9 cellular contexts compared by ENCODE assay signal in the genomic region with DNA sequence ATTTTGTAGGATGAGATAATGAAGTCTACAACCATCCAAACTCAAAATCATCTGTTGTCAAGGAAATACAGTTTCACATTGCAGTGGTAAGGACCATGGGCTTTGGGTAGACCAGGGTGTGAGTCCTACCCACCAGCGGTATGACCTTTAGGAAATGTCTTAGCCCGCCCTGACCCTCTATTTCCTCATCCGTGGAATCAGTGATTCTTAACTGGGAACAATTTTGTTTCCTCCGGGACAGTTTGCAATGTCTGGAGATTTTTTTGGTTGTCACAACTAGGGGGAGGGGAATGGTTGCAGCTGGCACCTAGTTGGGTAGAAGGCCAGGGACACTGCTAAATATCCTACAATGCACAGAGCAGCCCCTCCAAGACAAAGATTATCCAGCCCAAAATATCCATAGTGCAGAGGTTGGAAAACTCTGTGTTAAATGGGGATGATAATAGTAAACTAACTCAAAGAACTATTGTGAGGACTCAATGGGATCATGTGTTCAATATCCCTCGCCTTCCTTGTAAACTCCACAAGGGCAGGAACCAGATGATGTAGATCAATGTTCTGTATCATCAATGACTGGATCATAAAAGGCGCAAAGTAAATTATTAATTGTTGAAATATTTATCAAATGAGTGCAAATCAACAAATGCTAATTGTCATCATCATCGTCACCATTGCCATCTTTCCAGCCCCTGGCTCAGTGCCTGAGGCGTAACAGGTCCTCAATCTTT. TPM values are rescaled to one million over a fixed set of nuclear protein-coding genes. Genes with fewer than 3 reads are reported as not detected.
DNase-seq lines count a peak whose midpoint lies in the region; ATAC-seq, FAIRE-seq and TF ChIP-seq lines count a peak whose summit lies in the region.
"Had no signal": no experiment of that assay in that cellular context is flagged by ENCODE, and none has a peak within 500 bp of the region (broad histone marks: within the 10 kb centered on the region; RNA-seq: fewer than 3 reads in every experiment).

No MANE protein-coding gene starts in this region.

- H3K9me3 ChIP-seq in A549 (peaks cover 13% of the 10 kb centered on the region), body of pancreas (no peaks in the 10 kb centered on the region), HepG2 (ENCODE audit: low read length) (no peaks in the 10 kb centered on the region)

- peak overlapping the region; percentile 74 for H3K4me2 ChIP-seq in A549
- H3K4me2 ChIP-seq in HepG2 (ENCODE audit: low read depth, low read length) = peak overlapping the region; percentile 93

- no peak for TF ChIP-seq CTCF in A549 (IDR thresholded peaks at IDR 0.05)
- TF ChIP-seq CTCF in body of pancreas (IDR thresholded peaks at IDR 0.05) = no peak
- TF ChIP-seq CTCF in HepG2 (CRISPR knock-in tag; IDR thresholded peaks at IDR 0.05) = no peak
- TF ChIP-seq CTCF in foreskin keratinocyte (conservative IDR thresholded peaks at IDR 0.05) = no peak

- 6% methylated on average over 8 of the region's 8 CpGs for WGBS in A549 (ENCODE audit: missing lambda C conversion rate)
- 60 to 68% methylated on average over 8 of the region's 8 CpGs for WGBS in body of pancreas, 2 donors
- 33% methylated on average over 8 of the region's 8 CpGs for WGBS in HepG2 (ENCODE audit: low lambda C conversion rate)

- CTCF ChIA-PET in A549 (lab: Yijun Ruan, JAX) = interaction anchor here (1.3 to 2.4 kb wide), 2 partner anchors 66 to 323 kb away, joined by 3 to 11 read pairs; no protein-coding TSS in a partner anchor
- CTCF ChIA-PET in HepG2 (lab: Yijun Ruan, JAX; ENCODE audit: low intra/inter-chr PET ratio, low total read pairs) = no interaction called here

- H3K27me3 Mint-ChIP-seq in effector memory CD8-positive, alpha-beta T cell = peaks cover 7 to 28% of the 10 kb centered on the region in 2 donors

- no TSS peak for BruUV-seq in HepG2 (replicated peaks; lab: Mats Ljungman, UMichigan)

- H3K36me3 ChIP-seq in body of pancreas (replicated peaks in 1 of 2; ENCODE audit: insufficient read depth in 1 of 2, low read depth in 2 of 2) = no peaks in the 10 kb centered on the region
- H3K36me3 ChIP-seq in HepG2 (replicated peaks in 1 of 2; ENCODE audit: control insufficient read depth in 1 of 2, insufficient read depth in 2 of 2, low read length in 2 of 2) = no peaks in the 10 kb centered on the region
- no peaks in the 10 kb centered on the region for H3K36me3 ChIP-seq in rectal smooth muscle tissue (ENCODE audit: control insufficient read depth, insufficient read depth, low read length)

- H2AFZ ChIP-seq in HepG2 (ENCODE audit: low read length) = peak overlapping the region; percentile 59

- TF ChIP-seq EP300 in A549 (IDR thresholded peaks at IDR 0.05) (no peak), HepG2 (IDR thresholded peaks at IDR 0.05; ENCODE audit: low read depth in 2 of 2, low read length in 2 of 2) (no peak), HepG2 (CRISPR knock-in tag; IDR thresholded peaks at IDR 0.05; ENCODE audit: borderline replicate concordance) (no peak)

- H3K4me3 ChIP-seq in A549 (peak overlapping the region; percentile 9; the same call in 2 of the 3 replicates), body of pancreas (no peak overlapping the region), HepG2 (replicated peaks in 1 of 3; ENCODE audit: insufficient read depth in 1 of 3, low read depth in 2 of 3, low read length in 3 of 3) (peak overlapping the region in 2 of 3 experiments; percentile 33 to 56; a peak in 4 of 6 replicates), rectal smooth muscle tissue (ENCODE audit: low read length) (no peak overlapping the region)

- H3K9me3 Mint-ChIP-seq in effector memory CD8-positive, alpha-beta T cell = no peaks in the 10 kb centered on the region

- H3K4me1 Mint-ChIP-seq in effector memory CD8-positive, alpha-beta T cell (ENCODE audit: low read depth in 2 of 2) = no peaks in the 10 kb centered on the region

- in situ Hi-C loops in HepG2 (cut with HindIII; ENCODE audit: extremely low pct_ligation_motif_present, low pct_unique_long_range_greater_than_20kb) = loop anchor here (25.0 kb wide), 2 partner anchors 329 to 479 kb away; partner anchors contain the start of gene PPTC7

- peak overlapping the region in 1 of 2 donors; percentile 48 for H3K27ac Mint-ChIP-seq in effector memory CD8-positive, alpha-beta T cell

- no peaks in the 10 kb centered on the region for H4K20me1 ChIP-seq in HepG2 (ENCODE audit: insufficient read depth, low read length)

- TF ChIP-seq RAD21 in A549 (conservative IDR thresholded peaks at IDR 0.05 in 1 of 2, IDR thresholded peaks at IDR 0.05 in 1 of 2) = no peak
- TF ChIP-seq RAD21 in HepG2 (CRISPR knock-in tag; IDR thresholded peaks at IDR 0.05) = no peak

- FAIRE-seq in A549 (lab: Jason Lieb, UNC) = no peak
- no peak for FAIRE-seq in HepG2 (lab: Jason Lieb, UNC)

- no peaks in the 10 kb centered on the region for H3K27me3 ChIP-seq in body of pancreas
- H3K27me3 ChIP-seq in HepG2 (ENCODE audit: control insufficient read depth in 1 of 2, insufficient read depth in 2 of 2, low read length in 2 of 2) = no peaks in the 10 kb centered on the region
- H3K27me3 ChIP-seq in rectal smooth muscle tissue (ENCODE audit: control insufficient read depth, insufficient read depth, low read length) = no peaks in the 10 kb centered on the region
- no peaks in the 10 kb centered on the region for H3K27me3 ChIP-seq in foreskin keratinocyte

- no peaks in the 10 kb centered on the region for H3K79me2 ChIP-seq in HepG2 (ENCODE audit: insufficient read depth, low read length)

- no peak overlapping the region for H3K4me3 Mint-ChIP-seq in effector memory CD8-positive, alpha-beta T cell

- TF ChIP-seq POLR2A in A549 (IDR thresholded peaks at IDR 0.05; ENCODE audit: low read length) (no peak), body of pancreas (IDR thresholded peaks at IDR 0.05) (no peak), HepG2 (IDR thresholded peaks at IDR 0.05; ENCODE audit: insufficient read depth in 1 of 2, low read depth in 2 of 2, low read length in 2 of 2) (no peak)

- intact Hi-C loops in body of pancreas (cut with DNase I) (no loop called here), HepG2 (cut with micrococcal nuclease; ENCODE audit: unreplicated experiment) (loop anchor here (10.0 kb wide), 1 partner anchor 86 kb away; no protein-coding TSS in a partner anchor)

- no peaks in the 10 kb centered on the region for H3K36me3 Mint-ChIP-seq in effector memory CD8-positive, alpha-beta T cell (ENCODE audit: insufficient read depth)
- H3K36me3 Mint-ChIP-seq: activated naive CD4-positive, alpha-beta T cell treated with anti-CD3 and anti-CD28 coated beads, Interleukin-2, amount 50 U/mL, for 72 hours had no signal

- POLR2A ChIA-PET in A549 (lab: Yijun Ruan, JAX) = interaction anchor here (0.9 to 3.0 kb wide), 9 partner anchors 13 to 323 kb away, joined by 3 to 26 read pairs (median 5); partner anchors contain the start of gene IFT81
- POLR2A ChIA-PET in HepG2 (lab: Yijun Ruan, JAX) = interaction anchor here (0.9 kb wide), 1 partner anchor 17 kb away, joined by 3 read pairs; no protein-coding TSS in a partner anchor

- peak overlapping the region; percentile 95 to 96 for H3K27ac ChIP-seq in A549
- H3K27ac ChIP-seq in body of pancreas = peak overlapping the region in 3 of 4 donors; percentile 40 to 64 (median 41)
- peak overlapping the region; percentile 99 for H3K27ac ChIP-seq in HepG2 (ENCODE audit: extremely low read length, insufficient read depth, low read length)
- H3K27ac ChIP-seq in rectal smooth muscle tissue (ENCODE audit: low read depth, low read length) = peak overlapping the region; percentile 81
- H3K27ac ChIP-seq in foreskin keratinocyte = no peak overlapping the region

- H3K9ac ChIP-seq in HepG2 (ENCODE audit: insufficient read depth, low read depth, low read length) (peak overlapping the region; percentile 71), rectal smooth muscle tissue (ENCODE audit: low read length) (no peak overlapping the region)

- peak; percentile 48 to 64 for ATAC-seq in A549
- no peak for ATAC-seq in body of pancreas
- no peak; the same call in 2 of the 3 replicates for ATAC-seq in HepG2
- no peak for ATAC-seq in GM18517 (IDR thresholded peaks at IDR 0.05; ENCODE audit: unreplicated experiment)
- no peak for ATAC-seq in effector memory CD8-positive, alpha-beta T cell (replicated peaks)
- no peak for ATAC-seq in activated CD4-positive, CD25-positive, alpha-beta regulatory T cell treated with anti-CD3 and anti-CD28 coated beads, Interleukin-2, amount 50 U/mL, for 24 hours
- ATAC-seq in foreskin keratinocyte = no peak
- ATAC-seq: activated naive CD4-positive, alpha-beta T cell treated with anti-CD3 and anti-CD28 coated beads, Interleukin-2, amount 50 U/mL, for 72 hours had no signal

- DNase-seq in A549 (ENCODE audit: low read depth in 1 of 2, low spot score in 1 of 2) (peak; percentile 21 to 71), body of pancreas (no peak), HepG2 (ENCODE audit: low spot score) (no peak), foreskin keratinocyte (no peak)
- DNase-seq in effector memory CD8-positive, alpha-beta T cell = no peak

- H3K4me1 ChIP-seq in A549 (peaks cover 57% of the 10 kb centered on the region), body of pancreas (peaks cover 25% of the 10 kb centered on the region), HepG2 (ENCODE audit: insufficient read depth, low read length) (peaks cover 89% of the 10 kb centered on the region), rectal smooth muscle tissue (ENCODE audit: control insufficient read depth, insufficient read depth, low read length) (peaks cover 24% of the 10 kb centered on the region), foreskin keratinocyte (peaks cover 6% of the 10 kb centered on the region)

RNA-seq across cellular contexts. Expression of gene IFT81, which starts 15.7 kb away (rescaled TPM):
- polyA plus RNA-seq in A549 (2011; rRNA removed) (39.7 and 73.4 TPM in 2 replicates), A549 (2017; fragmentation: RNase III; extraction: RNeasy Plus Mini Kit Qiagen cat#74134 plus additional on column Dnase treatment) (40.7 to 41.6 TPM (median 40.7 TPM) in 3 replicates), HepG2 (2011; rRNA removed) (3.1 and 4.2 TPM in 2 replicates), foreskin keratinocyte (4.3 and 4.6 TPM in 2 replicates)
- polyA plus RNA-seq in A549 (2012; cell fraction: cytosol; rRNA removed) = 11.9 and 12.0 TPM in 2 replicates
- polyA plus RNA-seq in A549 (2012; cell fraction: nucleus; rRNA removed) = 6.9 and 9.0 TPM in 2 replicates
- 10.3 and 10.6 TPM in 2 replicates for polyA minus RNA-seq in A549 (2011; rRNA and poly(A)+ RNA removed)
- total RNA-seq in body of pancreas (1 to 10 TPM; 5.2 to 6.3 TPM), HepG2 (2016; rRNA removed; fragmentation: Illumina TruSeq; extraction: Trizol) (13.0 and 13.3 TPM in 2 replicates), foreskin keratinocyte (9.8 TPM in 2 replicates)
- 11.0 and 12.4 TPM in 2 replicates for total RNA-seq in HepG2 (2016; cell fraction: cytosol; rRNA removed; fragmentation: Illumina TruSeq; extraction: Trizol; ENCODE audit: low read depth)
- total RNA-seq in HepG2 (2016; cell fraction: insoluble cytoplasmic fraction; rRNA removed; fragmentation: Illumina TruSeq; extraction: Trizol) = 11.7 and 13.4 TPM in 2 replicates
- 6.8 and 7.4 TPM in 2 replicates for total RNA-seq in HepG2 (2016; cell fraction: membrane; rRNA removed; fragmentation: Illumina TruSeq; extraction: Trizol)
- total RNA-seq in HepG2 (2016; cell fraction: nucleus; rRNA removed; fragmentation: Illumina TruSeq; extraction: Trizol) = 15.0 and 16.9 TPM in 2 replicates
- polyA plus RNA-seq in HepG2 (2011; cell fraction: cytosol; rRNA removed) = 1.2 and 1.5 TPM in 2 replicates
- 7.0 and 7.1 TPM in 2 replicates for polyA plus RNA-seq in HepG2 (2011; cell fraction: nucleus; rRNA removed)
- 4.5 and 5.3 TPM in 2 replicates for polyA plus RNA-seq in HepG2 (2012)
- polyA plus RNA-seq in HepG2 (2016; cell fraction: cytosol; fragmentation: Illumina TruSeq; extraction: Trizol; ENCODE audit: low read depth) = 0.58 and 0.62 TPM in 2 replicates
- polyA plus RNA-seq in HepG2 (2016; cell fraction: insoluble cytoplasmic fraction; fragmentation: Illumina TruSeq; extraction: Trizol; ENCODE audit: low read depth) = 11.3 and 11.5 TPM in 2 replicates
- polyA plus RNA-seq in HepG2 (2016; cell fraction: membrane; fragmentation: Illumina TruSeq; extraction: Trizol; ENCODE audit: low read depth) = 1.2 and 1.8 TPM in 2 replicates
- 21.3 and 21.4 TPM in 2 replicates for polyA plus RNA-seq in HepG2 (2016; cell fraction: nucleus; fragmentation: Illumina TruSeq; extraction: Trizol; ENCODE audit: insufficient read depth, low read depth)
- polyA minus RNA-seq in HepG2 (2011; rRNA and poly(A)+ RNA removed; ENCODE audit: low replicate concordance) = 1.5 and 2.3 TPM in 2 replicates
- polyA minus RNA-seq in HepG2 (2011; cell fraction: cytosol; rRNA and poly(A)+ RNA removed) = 3.5 and 4.3 TPM in 2 replicates
- polyA minus RNA-seq in HepG2 (2011; cell fraction: nucleus; rRNA and poly(A)+ RNA removed) = 13.3 and 14.9 TPM in 2 replicates

Comparison
In these comparisons a context has a peak if more than half of its experiments do, and no peak if none do; other contexts are left out.
1. ATAC-seq: peak in A549 (2 of 2); none in body of pancreas (single experiment), HepG2 (single experiment), GM18517 (single experiment), effector memory CD8-positive, alpha-beta T cell (single experiment), activated CD4-positive, CD25-positive, alpha-beta regulatory T cell treated with anti-CD3 and anti-CD28 coated beads, Interleukin-2, amount 50 U/mL, for 24 hours (0 of 2) and foreskin keratinocyte (single experiment).
2. DNase-seq: peak in A549 (2 of 2); none in body of pancreas (0 of 4), HepG2 (single experiment), effector memory CD8-positive, alpha-beta T cell (0 of 3) and foreskin keratinocyte (0 of 2).
3. H3K4me3 ChIP-seq: peak in A549 (single experiment) and HepG2 (2 of 3); none in body of pancreas (0 of 2) and rectal smooth muscle tissue (single experiment).
4. Of the 38 proteins assayed by ChIP-seq in both HepG2 and A549: peak only in HepG2: none; only in A549: HOXA7 and KDM1A; in both: none; in neither: 36.